28 cellular contexts compared by ENCODE assay signal in genomic region chr13:75873499-75873898, GRCh38.
"Had no signal": no experiment of that assay in that cellular context is flagged by ENCODE, and none has a peak within 500 bp of the region (broad histone marks: within the 10 kb centered on the region; RNA-seq: fewer than 3 reads in every experiment).

No MANE protein-coding gene starts in this region.

- H3K4me1 Mint-ChIP-seq: stimulated activated memory B cell treated with anti-CD40 and anti-IgM and Interleukin-4, amounts not matched to agents 10 μg/mL and 1 μg/mL and 100 μg/mL, for 72 hours had no signal

- H3K27ac Mint-ChIP-seq: memory B cell; mesothelial cell of epicardium; nephron; stimulated activated memory B cell treated with anti-CD40 and anti-IgM and Interleukin-4, amounts not matched to agents 10 μg/mL and 1 μg/mL and 100 μg/mL, for 72 hours had no signal

- H3K4me3 ChIP-seq: colonic mucosa, esophagus muscularis mucosa, gastroesophageal sphincter, heart left ventricle, hepatocyte, lung, prostate gland, right atrium auricular region, sigmoid colon, spleen, testis, tibial nerve, upper lobe of right lung, vagina had no signal

- H3K36me3 Mint-ChIP-seq: memory B cell; mesothelial cell of epicardium; naive thymus-derived CD4-positive, alpha-beta T cell; stimulated activated memory B cell treated with anti-CD40 and anti-IgM and Interleukin-4, amounts not matched to agents 10 μg/mL and 1 μg/mL and 100 μg/mL, for 72 hours had no signal

- ATAC-seq: foreskin keratinocyte; gastroesophageal sphincter; heart left ventricle; left lobe of liver; naive thymus-derived CD4-positive, alpha-beta T cell; stimulated activated memory B cell treated with anti-CD40 and anti-IgM and Interleukin-4, amounts not matched to agents 10 μg/mL and 1 μg/mL and 100 μg/mL, for 72 hours; stimulated activated naive CD8-positive, alpha-beta T cell treated with anti-CD3 and anti-CD28 coated beads, Interleukin-15, Interleukin-2, amounts not matched to agents 100 U/mL and 50 U/mL, for 24 hours; upper lobe of right lung had no signal

- H3K9me3 Mint-ChIP-seq: memory B cell; naive thymus-derived CD4-positive, alpha-beta T cell; nephron; stimulated activated memory B cell treated with anti-CD40 and anti-IgM and Interleukin-4, amounts not matched to agents 10 μg/mL and 1 μg/mL and 100 μg/mL, for 72 hours had no signal

- H3K36me3 ChIP-seq: colonic mucosa, esophagus muscularis mucosa, gastroesophageal sphincter, heart left ventricle, prostate gland, right atrium auricular region, sigmoid colon, spleen, tibial nerve, upper lobe of right lung, vagina had no signal

- H3K79me2 ChIP-seq: hepatocyte had no signal

- H3K9me3 ChIP-seq: colonic mucosa, esophagus muscularis mucosa, gastroesophageal sphincter, heart left ventricle, prostate gland, right atrium auricular region, sigmoid colon, spleen, testis, tibial nerve, upper lobe of right lung, vagina had no signal

- H3K27me3 ChIP-seq: colonic mucosa, esophagus muscularis mucosa, foreskin keratinocyte, gastroesophageal sphincter, heart left ventricle, hepatocyte, right atrium auricular region, sigmoid colon, testis, tibial nerve, upper lobe of right lung, vagina had no signal

- H2AFZ ChIP-seq: hepatocyte had no signal

- DNase-seq: colonic mucosa; dermis blood vessel endothelial cell; effector memory CD4-positive, alpha-beta T cell; foreskin keratinocyte; heart left ventricle; kidney; naive thymus-derived CD4-positive, alpha-beta T cell; nucleus accumbens; sigmoid colon; spleen; stimulated activated CD4-positive, alpha-beta T cell treated with anti-CD3 and anti-CD28 coated beads, Interleukin-4, amount 100 ng/mL, for 4 hours; stimulated activated naive CD8-positive, alpha-beta T cell treated with anti-CD3 and anti-CD28 coated beads, Interleukin-15, Interleukin-2, amounts not matched to agents 100 U/mL and 50 U/mL, for 24 hours; substantia nigra; testis; upper lobe of right lung had no signal

- H3K4me2 ChIP-seq: hepatocyte had no signal

- H3K4me1 ChIP-seq: colonic mucosa, foreskin keratinocyte, prostate gland, upper lobe of right lung, vagina had no signal

- H3K4me3 Mint-ChIP-seq: memory B cell; mesothelial cell of epicardium; naive thymus-derived CD4-positive, alpha-beta T cell; nephron; stimulated activated memory B cell treated with anti-CD40 and anti-IgM and Interleukin-4, amounts not matched to agents 10 μg/mL and 1 μg/mL and 100 μg/mL, for 72 hours had no signal

- H3K27ac ChIP-seq: colonic mucosa, esophagus muscularis mucosa, foreskin keratinocyte, gastroesophageal sphincter, heart left ventricle, hepatocyte, prostate gland, right atrium auricular region, sigmoid colon, spleen, testis, upper lobe of right lung, vagina had no signal
